20 cellular contexts compared by ENCODE assay signal in genomic region chr13:25733696-25734435, GRCh38.
DNase-seq lines count a peak whose midpoint lies in the region; TF ChIP-seq lines count a peak whose summit lies in the region.
"Had no signal": no experiment of that assay in that cellular context is flagged by ENCODE, and none has a peak within 500 bp of the region (broad histone marks: within the 10 kb centered on the region; RNA-seq: fewer than 3 reads in every experiment).

No MANE protein-coding gene starts in this region.

- H3K27ac ChIP-seq in epithelial cell of prostate, result peak overlapping the region; percentile 60
- no peak overlapping the region for H3K27ac ChIP-seq in osteoblast (ENCODE audit: low read depth, low read length)
- H3K27ac ChIP-seq: A549, gastroesophageal sphincter, HL-60 had no signal

- no peak for TF ChIP-seq CTCF in osteoblast (IDR thresholded peaks at IDR 0.05; ENCODE audit: extremely low read depth, low read depth, low read length)

- peaks cover 27% of the 10 kb centered on the region for H3K4me1 ChIP-seq in osteoblast (ENCODE audit: insufficient read depth, low read length)
- H3K4me1 ChIP-seq: A549, gastroesophageal sphincter had no signal

- H3K4me3 ChIP-seq in osteoblast (ENCODE audit: insufficient read depth, low read length), result no peak overlapping the region
- H3K4me3 ChIP-seq: A549, gastroesophageal sphincter, GM12878, MG63 had no signal

- no peak overlapping the region for H2AFZ ChIP-seq in osteoblast (ENCODE audit: low read length)

- H3K79me2 ChIP-seq in osteoblast (ENCODE audit: insufficient read depth, low read length), result no peaks in the 10 kb centered on the region

- H3K9me3 ChIP-seq in osteoblast (ENCODE audit: low read depth, low read length), result no peaks in the 10 kb centered on the region
- H3K9me3 ChIP-seq: A549, gastroesophageal sphincter, MG63 had no signal

- no peaks in the 10 kb centered on the region for H4K20me1 ChIP-seq in osteoblast (ENCODE audit: insufficient read depth, low read length)

- peaks cover 4% of the 10 kb centered on the region for H3K27me3 ChIP-seq in osteoblast (ENCODE audit: insufficient read depth, low read length)
- H3K27me3 ChIP-seq: gastroesophageal sphincter, MG63 had no signal

- H3K4me2 ChIP-seq in osteoblast (ENCODE audit: insufficient read depth, low read length), result no peak overlapping the region
- H3K4me2 ChIP-seq: A549 had no signal

- no peaks in the 10 kb centered on the region for H3K36me3 ChIP-seq in osteoblast (ENCODE audit: insufficient read depth, low read length)
- H3K36me3 ChIP-seq: gastroesophageal sphincter, MG63 had no signal

- DNase-seq in NCI-H1105 treated with DMSO at 0.1 percent for 48 hours (lab: John Stamatoyannopoulos, UW) (peak; percentile 18), NCI-H1105 (lab: John Stamatoyannopoulos, UW) (no peak), NCI-H146 treated with DMSO at 0.1 percent for 48 hours (lab: John Stamatoyannopoulos, UW; ENCODE audit: unreplicated experiment) (peak; percentile 82), epithelial cell of prostate (ENCODE audit: low read depth, low spot score) (no peak), renal cortical epithelial cell (ENCODE audit: low read depth) (peak; percentile 71), osteoblast (ENCODE audit: insufficient read length, low spot score, missing footprints) (no peak), NCI-H2029 (lab: John Stamatoyannopoulos, UW) (no peak), NCI-H1048 (lab: John Stamatoyannopoulos, UW) (no peak)
- DNase-seq: activated CD8-positive, alpha-beta T cell treated with anti-CD3 and anti-CD28 coated beads, Interleukin-2, amount 10 ng/mL, durations not matched to agents 7 days and 5 days; activated naive CD4-positive, alpha-beta T cell treated with anti-CD3 and anti-CD28 coated beads for 36 hours; activated T-cell treated with anti-CD3 and anti-CD28 coated beads, Interleukin-2, amount 50 U/mL, for 24 hours; effector CD4-positive, alpha-beta T cell; MG63; NCI-H1694; NCI-H446 treated with DMSO at 0.1 percent for 48 hours; RPMI8226 had no signal

Comparison
In these comparisons a context has a peak if more than half of its experiments do, and no peak if none do; other contexts are left out.
1. DNase-seq: peak in NCI-H1105 treated with DMSO at 0.1 percent for 48 hours (single experiment), NCI-H146 treated with DMSO at 0.1 percent for 48 hours (single experiment) and renal cortical epithelial cell (single experiment); none in NCI-H1105 (single experiment), epithelial cell of prostate (single experiment), osteoblast (single experiment), NCI-H2029 (single experiment) and NCI-H1048 (single experiment).